Comparison of ENCODE assay signal across 1 cellular context in the genomic region with DNA sequence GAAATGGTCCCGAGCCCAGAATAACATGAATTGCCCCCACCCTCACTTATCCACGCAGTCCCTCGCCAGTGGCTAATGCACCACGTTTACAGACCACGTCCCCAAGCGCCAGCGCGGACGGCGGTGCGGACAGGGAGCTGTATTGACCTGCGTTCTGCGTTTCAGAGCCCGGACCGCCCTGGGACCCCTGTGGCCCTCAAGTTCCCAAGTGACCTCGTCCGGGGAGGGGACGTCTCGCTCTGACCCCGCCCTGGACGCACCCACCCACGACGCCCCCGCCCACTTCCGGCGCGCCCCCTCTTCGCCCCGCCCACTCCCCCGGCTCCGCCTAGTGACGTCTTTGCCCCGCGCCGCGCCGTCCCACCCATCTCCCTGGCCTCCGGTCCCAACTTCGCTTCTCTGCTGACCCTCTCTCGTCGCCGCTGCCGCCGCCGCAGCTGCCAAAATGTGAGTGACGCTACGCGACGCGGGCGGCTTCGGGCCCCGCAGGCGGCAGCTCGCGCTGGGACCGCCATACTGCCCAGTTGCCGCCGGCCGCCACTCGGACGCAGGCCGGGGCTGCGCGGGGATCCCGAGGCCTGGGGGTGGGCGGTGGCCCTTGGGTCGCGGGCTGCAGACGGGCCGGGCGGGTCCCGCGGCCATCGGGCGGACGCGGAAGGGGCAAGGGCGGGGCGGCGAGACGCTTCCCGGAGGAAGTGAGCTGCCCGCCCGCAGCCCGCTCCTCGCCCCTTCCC.
A peak's percentile ranks its signal among the peaks of the same experiment; 100 is the strongest.
TF ChIP-seq lines count a peak whose summit lies in the region.

TSS of gene VAMP3 (plus strand) at position 358 of the 734 bp plus-strand sequence. CDS start at position 446, 88 bp downstream.

TF ChIP-seq in HepG2, 621 proteins besides CTCF, POLR2A, EP300 and RAD21 (continued from another document):
- TF ChIP-seq KLF12 (CRISPR knock-in tag; IDR thresholded peaks at IDR 0.05; ENCODE audit: borderline replicate concordance) = 0 out of 2 replicates have a peak, but pooled peaks have one; percentile 44
- TF ChIP-seq DNMT1 (CRISPR knock-in tag; IDR thresholded peaks at IDR 0.05) = no peak
- no peak for TF ChIP-seq ZMAT5 (CRISPR knock-in tag; IDR thresholded peaks at IDR 0.05; ENCODE audit: borderline replicate concordance, low read depth)
- TF ChIP-seq, protein P1, sequence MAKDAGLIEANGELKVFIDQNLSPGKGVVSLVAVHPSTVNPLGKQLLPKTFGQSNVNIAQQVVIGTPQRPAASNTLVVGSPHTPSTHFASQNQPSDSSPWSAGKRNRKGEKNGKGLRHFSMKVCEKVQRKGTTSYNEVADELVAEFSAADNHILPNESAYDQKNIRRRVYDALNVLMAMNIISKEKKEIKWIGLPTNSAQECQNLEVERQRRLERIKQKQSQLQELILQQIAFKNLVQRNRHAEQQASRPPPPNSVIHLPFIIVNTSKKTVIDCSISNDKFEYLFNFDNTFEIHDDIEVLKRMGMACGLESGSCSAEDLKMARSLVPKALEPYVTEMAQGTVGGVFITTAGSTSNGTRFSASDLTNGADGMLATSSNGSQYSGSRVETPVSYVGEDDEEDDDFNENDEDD (CRISPR knock-in tag; IDR thresholded peaks at IDR 0.05; ENCODE audit: borderline replicate concordance) = 0 out of 2 replicates have a peak, but pooled peaks have one; percentile 47
- TF ChIP-seq, protein P2, sequence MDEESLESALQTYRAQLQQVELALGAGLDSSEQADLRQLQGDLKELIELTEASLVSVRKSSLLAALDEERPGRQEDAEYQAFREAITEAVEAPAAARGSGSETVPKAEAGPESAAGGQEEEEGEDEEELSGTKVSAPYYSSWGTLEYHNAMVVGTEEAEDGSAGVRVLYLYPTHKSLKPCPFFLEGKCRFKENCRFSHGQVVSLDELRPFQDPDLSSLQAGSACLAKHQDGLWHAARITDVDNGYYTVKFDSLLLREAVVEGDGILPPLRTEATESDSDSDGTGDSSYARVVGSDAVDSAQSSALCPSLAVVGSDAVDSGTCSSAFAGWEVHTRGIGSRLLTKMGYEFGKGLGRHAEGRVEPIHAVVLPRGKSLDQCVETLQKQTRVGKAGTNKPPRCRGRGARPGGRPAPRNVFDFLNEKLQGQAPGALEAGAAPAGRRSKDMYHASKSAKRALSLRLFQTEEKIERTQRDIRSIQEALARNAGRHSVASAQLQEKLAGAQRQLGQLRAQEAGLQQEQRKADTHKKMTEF (CRISPR knock-in tag; IDR thresholded peaks at IDR 0.05) = peak; percentile 37; the same call in 1 of the 2 replicates
- TF ChIP-seq ZNF510 (CRISPR knock-in tag; IDR thresholded peaks at IDR 0.05; ENCODE audit: low read depth) = no peak
- TF ChIP-seq PTBP1 (IDR thresholded peaks at IDR 0.05; ENCODE audit: low read depth, low read length, poor library complexity, severe bottlenecking) = no peak
- peak; percentile 94 for TF ChIP-seq SP4 (CRISPR knock-in tag; IDR thresholded peaks at IDR 0.05)
- peak; percentile 79; the same call in 1 of the 2 replicates for TF ChIP-seq ZNF547 (CRISPR knock-in tag; IDR thresholded peaks at IDR 0.05)
- TF ChIP-seq FOXK1 (CRISPR knock-in tag; IDR thresholded peaks at IDR 0.05; ENCODE audit: borderline replicate concordance, low read depth) = peak; percentile 51; the same call in 1 of the 2 replicates
- TF ChIP-seq, protein P3, sequence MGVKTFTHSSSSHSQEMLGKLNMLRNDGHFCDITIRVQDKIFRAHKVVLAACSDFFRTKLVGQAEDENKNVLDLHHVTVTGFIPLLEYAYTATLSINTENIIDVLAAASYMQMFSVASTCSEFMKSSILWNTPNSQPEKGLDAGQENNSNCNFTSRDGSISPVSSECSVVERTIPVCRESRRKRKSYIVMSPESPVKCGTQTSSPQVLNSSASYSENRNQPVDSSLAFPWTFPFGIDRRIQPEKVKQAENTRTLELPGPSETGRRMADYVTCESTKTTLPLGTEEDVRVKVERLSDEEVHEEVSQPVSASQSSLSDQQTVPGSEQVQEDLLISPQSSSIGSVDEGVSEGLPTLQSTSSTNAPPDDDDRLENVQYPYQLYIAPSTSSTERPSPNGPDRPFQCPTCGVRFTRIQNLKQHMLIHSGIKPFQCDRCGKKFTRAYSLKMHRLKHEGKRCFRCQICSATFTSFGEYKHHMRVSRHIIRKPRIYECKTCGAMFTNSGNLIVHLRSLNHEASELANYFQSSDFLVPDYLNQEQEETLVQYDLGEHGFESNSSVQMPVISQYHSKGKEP (CRISPR knock-in tag; IDR thresholded peaks at IDR 0.05) = 0 out of 2 replicates have a peak, but pooled peaks have one; percentile 30
- peak; percentile 64 for TF ChIP-seq YY1 (IDR thresholded peaks at IDR 0.05; ENCODE audit: insufficient read depth, insufficient replicate concordance, low read depth, low read length)
- no peak for TF ChIP-seq BRD4 (CRISPR knock-in tag; IDR thresholded peaks at IDR 0.05)
- peak; percentile 68; the same call in 1 of the 2 replicates for TF ChIP-seq ZBTB38 (CRISPR knock-in tag; IDR thresholded peaks at IDR 0.05)
